In the genomic region with DNA sequence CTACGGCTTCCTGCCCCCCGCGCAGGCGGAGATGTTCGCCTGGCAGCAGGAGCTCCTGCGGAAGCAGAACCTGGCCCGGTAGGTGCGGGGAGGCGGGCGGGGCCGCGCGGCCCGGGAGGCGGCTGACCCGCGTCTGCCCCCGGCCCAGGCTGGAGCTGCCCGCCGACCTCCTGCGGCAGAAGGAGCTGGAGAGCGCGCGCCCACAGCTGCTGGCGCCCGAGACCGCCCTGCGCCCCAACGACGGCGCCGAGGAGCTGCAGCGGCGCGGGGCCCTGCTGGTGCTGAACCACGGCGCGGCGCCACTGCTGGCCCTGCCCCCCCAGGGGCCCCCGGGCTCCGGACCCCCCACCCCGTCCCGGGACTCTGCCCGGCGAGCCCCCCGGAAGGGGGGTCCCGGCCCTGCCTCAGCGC, we compare ENCODE assay signal across 10 cellular contexts. TPM values are rescaled to one million over a fixed set of nuclear protein-coding genes. Genes with fewer than 3 reads are reported as not detected.
DNase-seq lines count a peak whose midpoint lies in the region; ATAC-seq and TF ChIP-seq lines count a peak whose summit lies in the region.
"Had no signal": no experiment of that assay in that cellular context is flagged by ENCODE, and none has a peak within 500 bp of the region (broad histone marks: within the 10 kb centered on the region; RNA-seq: fewer than 3 reads in every experiment).

No MANE protein-coding gene starts in this region.

- H3K4me1 ChIP-seq in heart left ventricle = peaks cover 10 to 50% (median 35%) of the 10 kb centered on the region in 12 donors
- peaks cover 22% of the 10 kb centered on the region for H3K4me1 ChIP-seq in upper lobe of right lung

- peaks cover 2% of the 10 kb centered on the region for H3K36me3 Mint-ChIP-seq in T-helper 17 cell (ENCODE audit: low read depth)

- ATAC-seq in heart left ventricle (no peak), Right ventricle myocardium inferior (no peak), T-helper 17 cell (no peak), upper lobe of right lung (no peak), GM18498 (IDR thresholded peaks at IDR 0.05; ENCODE audit: unreplicated experiment) (no peak), HG02973 (IDR thresholded peaks at IDR 0.05; ENCODE audit: unreplicated experiment) (no peak)

- no peak for TF ChIP-seq POLR2A in heart left ventricle (IDR thresholded peaks at IDR 0.05)

- DNase-seq in heart left ventricle = no peak
- DNase-seq in Right ventricle myocardium inferior (ENCODE audit: missing footprints) = no peak
- no peak for DNase-seq in T-helper 17 cell
- DNase-seq in iris pigment epithelial cell (ENCODE audit: low read depth) = peak; percentile 65
- DNase-seq in upper lobe of right lung = no peak
- DNase-seq in epidermal melanocyte (ENCODE audit: insufficient read length, low spot score) = no peak
- DNase-seq: naive B cell had no signal

- peaks cover 7% of the 10 kb centered on the region for H3K4me1 Mint-ChIP-seq in T-helper 17 cell

- WGBS in heart left ventricle, 4 donors = 1 to 3% (median 1%) methylated on average over 8 to 48 of the region's 48 CpGs

- peaks cover 19% of the 10 kb centered on the region for H3K27me3 Mint-ChIP-seq in T-helper 17 cell

- H3K27ac ChIP-seq in heart left ventricle = peak overlapping the region in 7 of 12 donors; percentile 23 to 78 (median 69)
- peak overlapping the region; percentile 55 for H3K27ac ChIP-seq in upper lobe of right lung

- no peaks in the 10 kb centered on the region for H3K9me3 ChIP-seq in heart left ventricle
- no peaks in the 10 kb centered on the region for H3K9me3 ChIP-seq in T-helper 17 cell (ENCODE audit: control insufficient read depth, low read length, poor library complexity, severe bottlenecking)
- no peaks in the 10 kb centered on the region for H3K9me3 ChIP-seq in upper lobe of right lung

- peaks cover 8 to 62% (median 41%) of the 10 kb centered on the region in 9 donors for H3K27me3 ChIP-seq in heart left ventricle
- peaks cover 52% of the 10 kb centered on the region for H3K27me3 ChIP-seq in upper lobe of right lung

- peak overlapping the region in 11 of 12 donors; percentile 28 to 59 (median 49) for H3K4me3 ChIP-seq in heart left ventricle
- H3K4me3 ChIP-seq in upper lobe of right lung = peak overlapping the region; percentile 34

- intact Hi-C loops in heart left ventricle (cut with DNase I) = no loop called here
- intact Hi-C loops in Right ventricle myocardium inferior (cut with DNase I) = no loop called here
- intact Hi-C loops in upper lobe of right lung (cut with DNase I) = no loop called here

- H3K4me3 Mint-ChIP-seq in T-helper 17 cell = peak overlapping the region; percentile 41

- H3K36me3 ChIP-seq in heart left ventricle = peaks cover 0 to 32% (median 20%) of the 10 kb centered on the region in 9 donors
- peaks cover 25% of the 10 kb centered on the region for H3K36me3 ChIP-seq in upper lobe of right lung

- no peak overlapping the region for H3K27ac Mint-ChIP-seq in T-helper 17 cell
- H3K27ac Mint-ChIP-seq: naive B cell had no signal

- TF ChIP-seq CTCF in heart left ventricle (IDR thresholded peaks at IDR 0.05) = no peak
- no peak for TF ChIP-seq CTCF in upper lobe of right lung (IDR thresholded peaks at IDR 0.05)

RNA-seq across cellular contexts. Expression of a gene that starts 16.6 kb away (rescaled TPM):
- 10 to 100 TPM; 36.0 to 63.6 (median 43.3) TPM for total RNA-seq in heart left ventricle
- 10 to 100 TPM; 55.1 to 85.3 TPM for polyA plus RNA-seq in heart left ventricle
- 41.7 TPM for total RNA-seq in Right ventricle myocardium inferior
- 10 to 100 TPM; 45.2 to 51.7 TPM for total RNA-seq in T-helper 17 cell
- total RNA-seq in upper lobe of right lung = 54.5 TPM

RNA-seq across cellular contexts. Expression of a gene that starts 18.0 kb away (rescaled TPM):
- total RNA-seq in heart left ventricle (1 to 10 TPM; 1.6 to 6.8 (median 4.7) TPM), Right ventricle myocardium inferior (7.0 TPM), T-helper 17 cell (10 to 100 TPM; 16.1 to 16.6 TPM), upper lobe of right lung (17.0 TPM)
- polyA plus RNA-seq in heart left ventricle = 1 to 10 TPM; 5.4 to 5.5 TPM

RNA-seq across cellular contexts. Expression of a gene that starts 18.7 kb away (rescaled TPM):
- 1 to 10 TPM in 4 of 9 donors, under 1 TPM in 5; 0.38 to 3.2 (median 0.96) TPM for total RNA-seq in heart left ventricle
- 1 to 10 TPM in 1 of 2 donors, under 1 TPM in 1; 0.54 to 1.3 TPM for polyA plus RNA-seq in heart left ventricle
- 1.7 TPM for total RNA-seq in Right ventricle myocardium inferior
- total RNA-seq in T-helper 17 cell = not detected
- total RNA-seq in upper lobe of right lung = 6.0 TPM
- total RNA-seq: HT-29 had no signal

RNA-seq across cellular contexts. Expression of a gene that starts 23.9 kb away (rescaled TPM):
- total RNA-seq in heart left ventricle = under 1 TPM in 2 of 9 donors, not detected in 7; 0.37 to 0.63 TPM
- under 1 TPM; 0.15 TPM for polyA plus RNA-seq in heart left ventricle
- not detected for total RNA-seq in Right ventricle myocardium inferior
- 1 to 10 TPM; 3.4 to 4.3 TPM for total RNA-seq in T-helper 17 cell
- 2.1 TPM for total RNA-seq in upper lobe of right lung

RNA-seq across cellular contexts. Expression of a gene that starts 39.5 kb away (rescaled TPM):
- total RNA-seq in heart left ventricle (100 to 1,000 TPM in 6 of 9 donors, 10 to 100 TPM in 3; 52.8 to 149 (median 104) TPM), Right ventricle myocardium inferior (174 TPM), T-helper 17 cell (not detected), upper lobe of right lung (0.35 TPM)
- polyA plus RNA-seq in heart left ventricle = 100 to 1,000 TPM in 1 of 2 donors, 10 to 100 TPM in 1; 53.3 to 353 TPM
